ENCODE assay signal across 12 cellular contexts in the genomic region with DNA sequence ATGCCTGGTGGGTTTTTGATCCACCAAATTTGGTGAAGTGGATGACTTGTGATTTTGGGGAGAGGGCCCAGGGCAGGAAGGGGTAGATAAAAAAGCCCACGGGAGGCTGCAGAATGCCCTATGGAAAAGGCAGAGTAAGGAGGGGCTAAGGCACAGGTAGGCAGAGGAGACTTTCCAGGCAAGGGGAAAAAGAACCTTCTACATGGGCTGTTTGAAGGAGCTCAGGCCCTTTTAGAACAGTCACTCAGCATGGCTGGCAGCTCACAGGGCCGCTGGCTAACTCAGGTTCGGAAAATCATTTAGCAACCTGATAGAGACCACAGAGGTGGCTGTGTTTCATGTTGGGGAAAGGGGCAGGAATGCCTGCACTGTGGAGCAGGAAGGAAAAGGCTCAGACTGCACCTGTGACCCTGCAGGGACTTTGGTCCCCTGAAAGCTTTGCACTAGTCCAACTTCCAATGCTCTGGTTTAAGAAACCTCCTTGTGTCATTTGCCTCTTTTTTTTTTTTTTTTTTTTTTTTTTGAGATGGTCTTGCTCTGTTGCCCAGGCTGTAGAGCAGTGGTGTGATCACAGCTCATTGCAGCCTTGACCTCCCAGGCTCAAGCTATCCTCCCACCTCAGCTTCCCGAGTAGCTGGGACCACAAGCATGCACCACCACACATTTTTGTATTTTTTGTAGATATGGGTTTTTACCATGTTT.
"Had no signal": no experiment of that assay in that cellular context is flagged by ENCODE, and none has a peak within 500 bp of the region (broad histone marks: within the 10 kb centered on the region; RNA-seq: fewer than 3 reads in every experiment).

No MANE protein-coding gene starts in this region.

- H3K9me3 ChIP-seq: esophagus muscularis mucosa, left lung, psoas muscle had no signal

- H3K4me3 Mint-ChIP-seq: activated naive CD8-positive, alpha-beta T cell treated with anti-CD3 and anti-CD28 coated beads for 36 hours; nephron progenitor cell had no signal

- H3K36me3 ChIP-seq: esophagus muscularis mucosa, left lung had no signal

- H3K27ac ChIP-seq: esophagus muscularis mucosa, psoas muscle had no signal

- DNase-seq: activated CD4-positive, alpha-beta T cell treated with anti-CD3 and anti-CD28 coated beads for 1 hour; activated CD4-positive, alpha-beta T cell treated with anti-CD3 and anti-CD28 coated beads, Interleukin-2, amount 50 U/mL, for 48 hours; activated gamma-delta T cell; activated naive CD8-positive, alpha-beta T cell treated with anti-CD3 and anti-CD28 coated beads for 36 hours; activated T-cell treated with anti-CD3 and anti-CD28 coated beads, Interleukin-2, amount 50 U/mL, for 48 hours; nephron progenitor cell; stimulated activated CD4-positive, alpha-beta T cell treated with anti-CD3 and anti-CD28 coated beads, Interleukin-4, amount 100 ng/mL, for 1 hour; stimulated activated CD8-positive, alpha-beta memory T cell treated with anti-CD3 and anti-CD28 coated beads, Interleukin-4, amount 100 ng/mL, for 48 hours; stimulated activated naive CD8-positive, alpha-beta T cell treated with anti-CD3 and anti-CD28 coated beads, Interleukin-15, Interleukin-2, amounts not matched to agents 100 U/mL and 50 U/mL, for 24 hours had no signal

- H3K27ac Mint-ChIP-seq: activated naive CD8-positive, alpha-beta T cell treated with anti-CD3 and anti-CD28 coated beads for 36 hours; nephron progenitor cell had no signal

- H3K36me3 Mint-ChIP-seq: activated naive CD8-positive, alpha-beta T cell treated with anti-CD3 and anti-CD28 coated beads for 36 hours had no signal

- H3K27me3 Mint-ChIP-seq: activated naive CD8-positive, alpha-beta T cell treated with anti-CD3 and anti-CD28 coated beads for 36 hours had no signal

- H3K4me1 Mint-ChIP-seq: activated naive CD8-positive, alpha-beta T cell treated with anti-CD3 and anti-CD28 coated beads for 36 hours had no signal

- H3K9me3 Mint-ChIP-seq: activated naive CD8-positive, alpha-beta T cell treated with anti-CD3 and anti-CD28 coated beads for 36 hours; nephron progenitor cell had no signal

- ATAC-seq: stimulated activated naive CD8-positive, alpha-beta T cell treated with anti-CD3 and anti-CD28 coated beads, Interleukin-15, Interleukin-2, amounts not matched to agents 100 U/mL and 50 U/mL, for 24 hours had no signal

- H3K4me3 ChIP-seq: esophagus muscularis mucosa, left lung, psoas muscle had no signal

- H3K27me3 ChIP-seq: esophagus muscularis mucosa, left lung had no signal

- H3K4me1 ChIP-seq: psoas muscle had no signal
